ENCODE assay signal across 11 cellular contexts in genomic region chr4:157265281-157265680, GRCh38. TPM values are rescaled to one million over a fixed set of nuclear protein-coding genes. Genes with fewer than 3 reads are reported as not detected.
A peak's percentile ranks its signal among the peaks of the same experiment; 100 is the strongest.
DNase-seq lines count a peak whose midpoint lies in the region; ATAC-seq and TF ChIP-seq lines count a peak whose summit lies in the region.
"Had no signal": no experiment of that assay in that cellular context is flagged by ENCODE, and none has a peak within 500 bp of the region (broad histone marks: within the 10 kb centered on the region; RNA-seq: fewer than 3 reads in every experiment).

No MANE protein-coding gene starts in this region.

- intact Hi-C loops in mammary epithelial cell (cut with micrococcal nuclease) (no loop called here), CD14-positive monocyte (cut with micrococcal nuclease) (no loop called here)

- H3K36me3 ChIP-seq in GM23338 (ENCODE audit: insufficient read depth) (no peaks in the 10 kb centered on the region), mammary epithelial cell (ENCODE audit: insufficient read depth, low read length) (no peaks in the 10 kb centered on the region), neural progenitor cell (no peaks in the 10 kb centered on the region), SK-N-SH (replicated peaks in 1 of 2; ENCODE audit: control insufficient read depth in 1 of 2, insufficient read depth in 2 of 2, low read length in 1 of 2) (no peaks in the 10 kb centered on the region)

- H3K4me3 ChIP-seq in GM23338 (no peak overlapping the region), mammary epithelial cell (replicated peaks in 1 of 3; ENCODE audit: insufficient read depth in 1 of 3, low read depth in 2 of 3, low read length in 3 of 3) (no peak overlapping the region), neural progenitor cell (no peak overlapping the region), SK-N-SH (ENCODE audit: low read depth in 2 of 2, low read length in 1 of 2) (no peak overlapping the region)
- H3K4me3 ChIP-seq: skin epidermis had no signal

- H4K20me1 ChIP-seq in GM23338 (replicated peaks; ENCODE audit: insufficient read depth) (no peaks in the 10 kb centered on the region), mammary epithelial cell (ENCODE audit: insufficient read depth, low read length) (no peaks in the 10 kb centered on the region), neural progenitor cell (ENCODE audit: low read depth) (no peaks in the 10 kb centered on the region), SK-N-SH (ENCODE audit: insufficient read depth) (no peaks in the 10 kb centered on the region)

- H3K27ac ChIP-seq in GM23338 (ENCODE audit: low read depth), result no peak overlapping the region
- no peak overlapping the region for H3K27ac ChIP-seq in mammary epithelial cell (ENCODE audit: insufficient read depth, low read depth, low read length)
- H3K27ac ChIP-seq in neural progenitor cell, result no peak overlapping the region
- no peak overlapping the region for H3K27ac ChIP-seq in SK-N-SH (ENCODE audit: low read depth in 2 of 2, low read length in 1 of 2)
- H3K27ac ChIP-seq: skin epidermis had no signal

- TF ChIP-seq RAD21 in SK-N-SH (IDR thresholded peaks at IDR 0.05; ENCODE audit: low read length), result no peak

- WGBS in mammary epithelial cell (ENCODE audit: low coverage, missing lambda C conversion rate), result 57% methylated on average over 2 of the region's 2 CpGs
- WGBS in SK-N-SH (ENCODE audit: low lambda C conversion rate), result 11% methylated on average over 2 of the region's 2 CpGs

- H3K4me3 Mint-ChIP-seq in GM23338 (no peak overlapping the region), neural progenitor cell (no peak overlapping the region), CD14-positive monocyte (no peak overlapping the region)

- H3K27ac Mint-ChIP-seq in GM23338 (no peak overlapping the region), neural progenitor cell (no peak overlapping the region), CD14-positive monocyte (no peak overlapping the region)

- H3K27me3 Mint-ChIP-seq in GM23338 (ENCODE audit: insufficient read depth, low read depth, poor library complexity) (peaks cover 3% of the 10 kb centered on the region), neural progenitor cell (ENCODE audit: insufficient read depth, low read depth) (no peaks in the 10 kb centered on the region), CD14-positive monocyte (ENCODE audit: low read depth in 3 of 3) (no peaks in the 10 kb centered on the region)

- H3K9ac ChIP-seq in mammary epithelial cell (ENCODE audit: insufficient read depth, low read length) (no peak overlapping the region), neural progenitor cell (no peak overlapping the region), SK-N-SH (no peak overlapping the region)

- H3K27me3 ChIP-seq in GM23338 (ENCODE audit: insufficient read depth) (no peaks in the 10 kb centered on the region), mammary epithelial cell (ENCODE audit: insufficient read depth, low read length) (no peaks in the 10 kb centered on the region), neural progenitor cell (no peaks in the 10 kb centered on the region), SK-N-SH (ENCODE audit: insufficient read depth) (no peaks in the 10 kb centered on the region)

- H3K79me2 ChIP-seq in GM23338 (replicated peaks; ENCODE audit: insufficient read depth) (no peaks in the 10 kb centered on the region), mammary epithelial cell (ENCODE audit: insufficient read depth, low read length) (no peaks in the 10 kb centered on the region), neural progenitor cell (ENCODE audit: low read depth) (no peaks in the 10 kb centered on the region), SK-N-SH (ENCODE audit: insufficient read depth) (no peaks in the 10 kb centered on the region)

- ATAC-seq in GM23338 (peak; percentile 52; the same call in 2 of the 3 replicates), HG03565 (IDR thresholded peaks at IDR 0.05; ENCODE audit: unreplicated experiment) (no peak)

- dilution Hi-C loops in mammary epithelial cell (cut with HindIII; ENCODE audit: low sequenced_read_pairs), result no loop called here

- H3K9me2 ChIP-seq in GM23338 (ENCODE audit: insufficient read depth), result peaks cover 3% of the 10 kb centered on the region
- no peaks in the 10 kb centered on the region for H3K9me2 ChIP-seq in SK-N-SH

- CTCF ChIA-PET in mammary epithelial cell (lab: Charles Lee; ENCODE audit: low non-redundant PET) (no interaction called here), SK-N-SH (lab: Yijun Ruan, JAX) (no interaction called here)

- H3K4me2 ChIP-seq in GM23338, result no peak overlapping the region
- no peak overlapping the region for H3K4me2 ChIP-seq in mammary epithelial cell (ENCODE audit: insufficient read depth, low read depth, low read length)
- peak overlapping the region; percentile 14 for H3K4me2 ChIP-seq in neural progenitor cell
- H3K4me2 ChIP-seq in SK-N-SH, result no peak overlapping the region

- H3F3A ChIP-seq in GM23338 (replicated peaks; ENCODE audit: low read depth), result no peaks in the 10 kb centered on the region
- H3F3A ChIP-seq in neural progenitor cell (ENCODE audit: low read depth), result no peaks in the 10 kb centered on the region
- no peaks in the 10 kb centered on the region for H3F3A ChIP-seq in SK-N-SH (replicated peaks; ENCODE audit: insufficient read depth)

- H3K9me3 Mint-ChIP-seq in GM23338 (peaks cover 7% of the 10 kb centered on the region; the same call in 2 of the 3 replicates), neural progenitor cell (peaks cover 2% of the 10 kb centered on the region), CD14-positive monocyte (peaks cover 0 to 5% (median 2%) of the 10 kb centered on the region in 7 donors)

- no peak for TF ChIP-seq EP300 in SK-N-SH (IDR thresholded peaks at IDR 0.05; ENCODE audit: borderline replicate concordance in 1 of 2, low read depth in 1 of 2, low read length in 1 of 2)

- H2AFZ ChIP-seq in GM23338, result no peak overlapping the region
- H2AFZ ChIP-seq in mammary epithelial cell (ENCODE audit: low read depth, low read length), result no peak overlapping the region
- H2AFZ ChIP-seq in neural progenitor cell (replicated peaks), result peak overlapping the region; percentile 59
- H2AFZ ChIP-seq in SK-N-SH (ENCODE audit: low read depth), result no peak overlapping the region

- in situ Hi-C loops in mammary epithelial cell (cut with MboI; ENCODE audit: low sequenced_read_pairs in 2 of 2), result no loop called here

- H3K9me3 ChIP-seq in mammary epithelial cell (replicated peaks; ENCODE audit: insufficient read depth, low read length) (no peaks in the 10 kb centered on the region), neural progenitor cell (ENCODE audit: low read depth) (no peaks in the 10 kb centered on the region), SK-N-SH (no peaks in the 10 kb centered on the region)

- peak; percentile 38 for DNase-seq in GM23338 (ENCODE audit: low spot score)
- peak; percentile 69 for DNase-seq in NCI-H2171 (lab: John Stamatoyannopoulos, UW)
- peak; percentile 52 for DNase-seq in mammary epithelial cell
- peak; percentile 37 for DNase-seq in neural progenitor cell (ENCODE audit: low spot score)
- DNase-seq in EL, result no peak
- DNase-seq in CD14-positive monocyte (ENCODE audit: low spot score), result no peak
- no peak for DNase-seq in SK-N-SH
- DNase-seq: amniotic stem cell, KBM-7 had no signal

- BruUV-seq in mammary epithelial cell (replicated peaks; lab: Mats Ljungman, UMichigan), result no TSS peak

- no peak for TF ChIP-seq CTCF in GM23338 (conservative IDR thresholded peaks at IDR 0.05; ENCODE audit: low read depth in 2 of 2)
- TF ChIP-seq CTCF in mammary epithelial cell (conservative IDR thresholded peaks at IDR 0.05 in 1 of 2, IDR thresholded peaks at IDR 0.05 in 1 of 2; ENCODE audit: extremely low read depth in 1 of 2, insufficient read depth in 1 of 2, low read depth in 1 of 2, low read length in 2 of 2), result no peak
- no peak for TF ChIP-seq CTCF in neural progenitor cell (IDR thresholded peaks at IDR 0.05)
- no peak for TF ChIP-seq CTCF in CD14-positive monocyte (IDR thresholded peaks at IDR 0.05)
- TF ChIP-seq CTCF in SK-N-SH (IDR thresholded peaks at IDR 0.05), result no peak

- 0 out of 3 replicates have a peak, but pooled peaks cover 2% of the 10 kb centered on the region for H3K36me3 Mint-ChIP-seq in GM23338 (ENCODE audit: low read depth)
- no peaks in the 10 kb centered on the region for H3K36me3 Mint-ChIP-seq in neural progenitor cell
- no peaks in the 10 kb centered on the region for H3K36me3 Mint-ChIP-seq in CD14-positive monocyte

- H3K4me1 ChIP-seq in GM23338 (ENCODE audit: insufficient read depth) (no peaks in the 10 kb centered on the region), mammary epithelial cell (ENCODE audit: insufficient read depth, low read length) (no peaks in the 10 kb centered on the region), neural progenitor cell (peaks cover 3% of the 10 kb centered on the region), SK-N-SH (ENCODE audit: control insufficient read depth in 1 of 2, insufficient read depth in 2 of 2, low read depth in 1 of 2, low read length in 1 of 2) (no peaks in the 10 kb centered on the region; a peak in 1 of 4 replicates)

- POLR2A ChIA-PET in SK-N-SH (lab: Yijun Ruan, JAX), result no interaction called here

- H3K4me1 Mint-ChIP-seq in GM23338 (no peaks in the 10 kb centered on the region; the same call in 1 of the 3 replicates), neural progenitor cell (no peaks in the 10 kb centered on the region), CD14-positive monocyte (no peaks in the 10 kb centered on the region)

TF ChIP-seq in GM23338, 12 proteins besides CTCF, POLR2A, EP300 and RAD21:
- no peak for TF ChIP-seq NANOG (IDR thresholded peaks at IDR 0.05; ENCODE audit: borderline replicate concordance)

TF ChIP-seq in SK-N-SH, 30 proteins besides CTCF, POLR2A, EP300 and RAD21 (continues in another document):
- TF ChIP-seq USF2 (IDR thresholded peaks at IDR 0.05; ENCODE audit: borderline replicate concordance, low read depth, low read length) (no peak), TEAD4 (IDR thresholded peaks at IDR 0.05; ENCODE audit: borderline replicate concordance, insufficient read depth) (no peak), RFX5 (IDR thresholded peaks at IDR 0.05; ENCODE audit: low read length) (no peak)

RNA-seq across cellular contexts. Expression of gene GRIA2, which starts 44.8 kb away (rescaled TPM):
- total RNA-seq in GM23338 (2014; rRNA removed; shearing (Covaris generic)), result not detected in 2 replicates
- polyA plus RNA-seq in GM23338 (2016; fragmentation: Nextera tagmentation; extraction: Ambion mirVana) (0.19 TPM in 1 of 2 replicates, not detected in the other), mammary epithelial cell (not detected), CD14-positive monocyte (not detected), SK-N-SH (2012; rRNA removed) (0.16 and 1.1 TPM in 2 replicates)
- total RNA-seq in mammary epithelial cell (not detected), neural progenitor cell (ENCODE audit: low replicate concordance) (0.07 TPM in 1 of 2 replicates, not detected in the other)
- not detected for polyA minus RNA-seq in mammary epithelial cell
- 0.75 and 0.94 TPM in 2 replicates for polyA plus RNA-seq in SK-N-SH (2012; cell fraction: cytosol; rRNA removed)
- polyA plus RNA-seq in SK-N-SH (2012; cell fraction: nucleus; rRNA removed), result 2.8 and 3.0 TPM in 2 replicates

Comparison
In these comparisons a context has a peak if more than half of its experiments do, and no peak if none do; other contexts are left out.
1. DNase-seq: peak in GM23338 (single experiment), NCI-H2171 (single experiment), mammary epithelial cell (single experiment) and neural progenitor cell (single experiment); none in EL (single experiment), CD14-positive monocyte (single experiment) and SK-N-SH (single experiment).